1 cellular context compared by ENCODE assay signal in the genomic region with DNA sequence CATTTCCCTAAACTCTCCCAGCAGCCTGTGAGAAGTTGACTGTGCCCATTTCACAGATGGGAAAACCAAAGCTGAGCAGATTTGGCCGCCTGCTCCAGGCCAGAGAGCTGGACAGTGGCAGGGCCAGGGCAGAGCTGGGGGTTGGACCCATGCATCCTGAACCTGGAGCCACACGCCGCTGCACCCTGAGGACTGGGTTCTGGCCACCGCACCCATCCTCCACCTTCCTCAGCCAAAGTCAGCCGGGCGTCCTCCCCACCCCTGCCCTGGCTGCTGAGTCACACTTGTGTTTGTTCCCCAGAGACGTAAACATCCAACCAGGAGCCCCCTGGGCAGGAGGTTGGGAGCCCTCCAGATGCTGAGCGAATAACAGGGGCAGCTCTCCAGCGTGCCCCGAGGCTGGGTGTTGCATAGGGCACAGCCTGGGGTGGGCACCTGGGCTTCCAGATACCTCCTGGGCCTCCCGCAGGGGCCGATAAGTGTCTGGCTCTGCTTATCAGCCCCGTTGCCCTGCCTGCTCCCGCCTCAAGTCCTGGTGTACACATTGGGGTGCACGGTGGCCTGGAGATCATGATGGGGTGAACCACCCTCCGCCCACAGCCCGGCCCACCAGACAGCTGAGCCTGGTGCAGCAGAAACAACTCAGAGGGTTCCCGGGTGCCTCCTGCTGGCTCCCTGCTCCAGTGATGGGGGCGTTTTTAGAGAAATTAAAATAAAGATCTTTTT.
A peak's percentile ranks its signal among the peaks of the same experiment; 100 is the strongest.
TF ChIP-seq lines count a peak whose summit lies in the region.

No MANE protein-coding gene starts in this region.

TF ChIP-seq in H1, 55 proteins besides CTCF, POLR2A, EP300 and RAD21 (continued from another document):
- TF ChIP-seq, protein P1, sequence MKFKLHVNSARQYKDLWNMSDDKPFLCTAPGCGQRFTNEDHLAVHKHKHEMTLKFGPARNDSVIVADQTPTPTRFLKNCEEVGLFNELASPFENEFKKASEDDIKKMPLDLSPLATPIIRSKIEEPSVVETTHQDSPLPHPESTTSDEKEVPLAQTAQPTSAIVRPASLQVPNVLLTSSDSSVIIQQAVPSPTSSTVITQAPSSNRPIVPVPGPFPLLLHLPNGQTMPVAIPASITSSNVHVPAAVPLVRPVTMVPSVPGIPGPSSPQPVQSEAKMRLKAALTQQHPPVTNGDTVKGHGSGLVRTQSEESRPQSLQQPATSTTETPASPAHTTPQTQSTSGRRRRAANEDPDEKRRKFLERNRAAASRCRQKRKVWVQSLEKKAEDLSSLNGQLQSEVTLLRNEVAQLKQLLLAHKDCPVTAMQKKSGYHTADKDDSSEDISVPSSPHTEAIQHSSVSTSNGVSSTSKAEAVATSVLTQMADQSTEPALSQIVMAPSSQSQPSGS (IDR thresholded peaks at IDR 0.05; ENCODE audit: low read length), result no peak
- TF ChIP-seq RXRA (IDR thresholded peaks at IDR 0.05; ENCODE audit: insufficient read depth, low read depth, low read length) (no peak), KDM1A (IDR thresholded peaks at IDR 0.05; ENCODE audit: borderline replicate concordance, low read length) (peak; percentile 81; the same call in 1 of the 2 replicates)
